15 cellular contexts compared by ENCODE assay signal in the genomic region with DNA sequence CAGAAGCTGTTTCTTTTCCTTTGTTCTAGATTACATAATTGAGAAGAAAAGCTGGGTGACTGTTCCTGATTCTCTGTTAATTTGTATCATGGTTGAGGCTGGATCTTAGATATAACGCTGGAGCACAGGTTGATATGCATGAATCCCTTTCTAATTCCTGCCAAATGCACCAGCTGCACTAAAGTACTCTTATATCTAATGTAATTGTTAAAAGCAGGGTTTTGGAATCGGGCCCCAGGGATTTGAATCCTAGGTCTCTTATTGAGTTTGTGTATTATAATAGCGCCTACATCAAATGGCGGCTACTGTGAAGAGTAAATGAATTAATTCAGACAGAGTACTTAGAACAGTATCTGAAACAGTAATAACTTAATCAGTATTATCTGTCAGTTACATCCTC.
"Had no signal": no experiment of that assay in that cellular context is flagged by ENCODE, and none has a peak within 500 bp of the region (broad histone marks: within the 10 kb centered on the region; RNA-seq: fewer than 3 reads in every experiment).

No MANE protein-coding gene starts in this region.

- H3K27me3 Mint-ChIP-seq: activated CD4-positive, alpha-beta T cell treated with anti-CD3 and anti-CD28 coated beads, Interleukin-2, amount 10 ng/mL, durations not matched to agents 7 days and 5 days; activated naive CD8-positive, alpha-beta T cell treated with anti-CD3 and anti-CD28 coated beads for 36 hours; stimulated activated naive B cell treated with anti-CD40 and anti-IgM and Interleukin-4, amounts not matched to agents 10 μg/mL and 1 μg/mL and 100 μg/mL, for 72 hours had no signal

- H3K36me3 Mint-ChIP-seq: activated naive CD8-positive, alpha-beta T cell treated with anti-CD3 and anti-CD28 coated beads for 36 hours; natural killer cell; stimulated activated naive B cell treated with anti-CD40 and anti-IgM and Interleukin-4, amounts not matched to agents 10 μg/mL and 1 μg/mL and 100 μg/mL, for 72 hours had no signal

- H3K4me3 Mint-ChIP-seq: activated CD4-positive, alpha-beta T cell treated with anti-CD3 and anti-CD28 coated beads, Interleukin-2, amount 10 ng/mL, durations not matched to agents 7 days and 5 days; activated naive CD8-positive, alpha-beta T cell treated with anti-CD3 and anti-CD28 coated beads for 36 hours; activated T-helper 1 cell treated with anti-CD3 and anti-CD28 coated beads, Interleukin-12 subunit alpha, Interleukin-12 subunit beta, Interleukin-2, Interleukin-4 antibody, amounts not matched to agents 30 ng/mL and 10 ng/mL and 1 ng/mL, durations not matched to agents 14 hours and 24 hours and 36 hours; natural killer cell; stimulated activated naive B cell treated with anti-CD40 and anti-IgM and Interleukin-4, amounts not matched to agents 10 μg/mL and 1 μg/mL and 100 μg/mL, for 72 hours had no signal

- DNase-seq: activated CD4-positive, alpha-beta T cell treated with anti-CD3 and anti-CD28 coated beads, Interleukin-2, amount 10 ng/mL, durations not matched to agents 7 days and 5 days; activated CD4-positive, CD25-positive, alpha-beta regulatory T cell; activated naive CD8-positive, alpha-beta T cell treated with anti-CD3 and anti-CD28 coated beads for 36 hours; amygdala; body of pancreas; central memory CD4-positive, alpha-beta T cell; colonic mucosa; mammary epithelial cell; natural killer cell; nucleus accumbens; stimulated activated naive B cell treated with anti-CD40 and anti-IgM and Interleukin-4, amounts not matched to agents 10 μg/mL and 1 μg/mL and 100 μg/mL, for 72 hours; thyroid gland had no signal

- ATAC-seq: body of pancreas; gastroesophageal sphincter; left lobe of liver; natural killer cell; stimulated activated naive B cell treated with anti-CD40 and anti-IgM and Interleukin-4, amounts not matched to agents 10 μg/mL and 1 μg/mL and 100 μg/mL, for 72 hours had no signal

- H3K9me3 Mint-ChIP-seq: activated CD4-positive, alpha-beta T cell treated with anti-CD3 and anti-CD28 coated beads, Interleukin-2, amount 10 ng/mL, durations not matched to agents 7 days and 5 days; activated naive CD8-positive, alpha-beta T cell treated with anti-CD3 and anti-CD28 coated beads for 36 hours; activated T-helper 1 cell treated with anti-CD3 and anti-CD28 coated beads, Interleukin-12 subunit alpha, Interleukin-12 subunit beta, Interleukin-2, Interleukin-4 antibody, amounts not matched to agents 30 ng/mL and 10 ng/mL and 1 ng/mL, durations not matched to agents 14 hours and 24 hours and 36 hours; stimulated activated naive B cell treated with anti-CD40 and anti-IgM and Interleukin-4, amounts not matched to agents 10 μg/mL and 1 μg/mL and 100 μg/mL, for 72 hours had no signal

- H3K4me1 Mint-ChIP-seq: activated CD4-positive, alpha-beta T cell treated with anti-CD3 and anti-CD28 coated beads, Interleukin-2, amount 10 ng/mL, durations not matched to agents 7 days and 5 days; activated naive CD8-positive, alpha-beta T cell treated with anti-CD3 and anti-CD28 coated beads for 36 hours; natural killer cell; stimulated activated naive B cell treated with anti-CD40 and anti-IgM and Interleukin-4, amounts not matched to agents 10 μg/mL and 1 μg/mL and 100 μg/mL, for 72 hours had no signal

- H3K27ac Mint-ChIP-seq: activated CD4-positive, alpha-beta T cell treated with anti-CD3 and anti-CD28 coated beads, Interleukin-2, amount 10 ng/mL, durations not matched to agents 7 days and 5 days; activated naive CD8-positive, alpha-beta T cell treated with anti-CD3 and anti-CD28 coated beads for 36 hours; activated T-helper 1 cell treated with anti-CD3 and anti-CD28 coated beads, Interleukin-12 subunit alpha, Interleukin-12 subunit beta, Interleukin-2, Interleukin-4 antibody, amounts not matched to agents 30 ng/mL and 10 ng/mL and 1 ng/mL, durations not matched to agents 14 hours and 24 hours and 36 hours; natural killer cell; stimulated activated naive B cell treated with anti-CD40 and anti-IgM and Interleukin-4, amounts not matched to agents 10 μg/mL and 1 μg/mL and 100 μg/mL, for 72 hours had no signal
